24 cellular contexts compared by ENCODE assay signal in genomic region chr9:86802900-86803673, GRCh38.
"Had no signal": no experiment of that assay in that cellular context is flagged by ENCODE, and none has a peak within 500 bp of the region (broad histone marks: within the 10 kb centered on the region; RNA-seq: fewer than 3 reads in every experiment).

No MANE protein-coding gene starts in this region.

- H3K27me3 Mint-ChIP-seq: stimulated activated memory B cell treated with anti-CD40 and anti-IgM and Interleukin-4, amounts not matched to agents 10 μg/mL and 1 μg/mL and 100 μg/mL, for 72 hours had no signal

- H3K27ac Mint-ChIP-seq: naive thymus-derived CD4-positive, alpha-beta T cell; stimulated activated memory B cell treated with anti-CD40 and anti-IgM and Interleukin-4, amounts not matched to agents 10 μg/mL and 1 μg/mL and 100 μg/mL, for 72 hours had no signal

- ATAC-seq: left lobe of liver; naive thymus-derived CD4-positive, alpha-beta T cell; psoas muscle; right cardiac atrium; stimulated activated memory B cell treated with anti-CD40 and anti-IgM and Interleukin-4, amounts not matched to agents 10 μg/mL and 1 μg/mL and 100 μg/mL, for 72 hours; stimulated activated naive CD8-positive, alpha-beta T cell treated with anti-CD3 and anti-CD28 coated beads, Interleukin-15, Interleukin-2, amounts not matched to agents 100 U/mL and 50 U/mL, for 24 hours; upper lobe of right lung had no signal

- DNase-seq: dermis blood vessel endothelial cell; effector memory CD4-positive, alpha-beta T cell; glutamatergic neuron; hypothalamus; mesendoderm; midbrain; naive thymus-derived CD4-positive, alpha-beta T cell; ovary; posterior cingulate gyrus; psoas muscle; right cardiac atrium; spleen; stimulated activated CD4-positive, alpha-beta T cell treated with anti-CD3 and anti-CD28 coated beads, Interleukin-4, amount 100 ng/mL, for 4 hours; stimulated activated naive CD8-positive, alpha-beta T cell treated with anti-CD3 and anti-CD28 coated beads, Interleukin-15, Interleukin-2, amounts not matched to agents 100 U/mL and 50 U/mL, for 24 hours; substantia nigra; upper lobe of right lung had no signal

- H3K36me3 ChIP-seq: esophagus muscularis mucosa, ovary, spleen, thoracic aorta, tibial nerve, upper lobe of right lung, vagina had no signal

- H3K9me3 ChIP-seq: esophagus muscularis mucosa, ovary, psoas muscle, spleen, thoracic aorta, tibial nerve, upper lobe of right lung, vagina had no signal

- H3K4me1 Mint-ChIP-seq: naive thymus-derived CD4-positive, alpha-beta T cell; stimulated activated memory B cell treated with anti-CD40 and anti-IgM and Interleukin-4, amounts not matched to agents 10 μg/mL and 1 μg/mL and 100 μg/mL, for 72 hours had no signal

- H3K36me3 Mint-ChIP-seq: naive thymus-derived CD4-positive, alpha-beta T cell; stimulated activated memory B cell treated with anti-CD40 and anti-IgM and Interleukin-4, amounts not matched to agents 10 μg/mL and 1 μg/mL and 100 μg/mL, for 72 hours had no signal

- H3K4me3 ChIP-seq: coronary artery, esophagus muscularis mucosa, ovary, psoas muscle, skin epidermis, spleen, thoracic aorta, tibial nerve, upper lobe of right lung, vagina had no signal

- H3K27ac ChIP-seq: coronary artery, esophagus muscularis mucosa, ovary, psoas muscle, skin epidermis, spleen, thoracic aorta, tibial nerve, upper lobe of right lung, vagina had no signal

- H3K4me1 ChIP-seq: psoas muscle, spleen, upper lobe of right lung had no signal

- H3K4me3 Mint-ChIP-seq: naive thymus-derived CD4-positive, alpha-beta T cell; stimulated activated memory B cell treated with anti-CD40 and anti-IgM and Interleukin-4, amounts not matched to agents 10 μg/mL and 1 μg/mL and 100 μg/mL, for 72 hours had no signal

- H3K27me3 ChIP-seq: esophagus muscularis mucosa, ovary, spleen, tibial nerve, vagina had no signal
